ENCODE assay signal across 1 cellular context in genomic region chr2:46748121-46748520, GRCh38.
A peak's percentile ranks its signal among the peaks of the same experiment; 100 is the strongest.
TF ChIP-seq lines count a peak whose summit lies in the region.

No MANE protein-coding gene starts in this region.

TF ChIP-seq in HEK293, 187 proteins besides CTCF, POLR2A, EP300 and RAD21 (continued from another document):
- TF ChIP-seq, protein P1, sequence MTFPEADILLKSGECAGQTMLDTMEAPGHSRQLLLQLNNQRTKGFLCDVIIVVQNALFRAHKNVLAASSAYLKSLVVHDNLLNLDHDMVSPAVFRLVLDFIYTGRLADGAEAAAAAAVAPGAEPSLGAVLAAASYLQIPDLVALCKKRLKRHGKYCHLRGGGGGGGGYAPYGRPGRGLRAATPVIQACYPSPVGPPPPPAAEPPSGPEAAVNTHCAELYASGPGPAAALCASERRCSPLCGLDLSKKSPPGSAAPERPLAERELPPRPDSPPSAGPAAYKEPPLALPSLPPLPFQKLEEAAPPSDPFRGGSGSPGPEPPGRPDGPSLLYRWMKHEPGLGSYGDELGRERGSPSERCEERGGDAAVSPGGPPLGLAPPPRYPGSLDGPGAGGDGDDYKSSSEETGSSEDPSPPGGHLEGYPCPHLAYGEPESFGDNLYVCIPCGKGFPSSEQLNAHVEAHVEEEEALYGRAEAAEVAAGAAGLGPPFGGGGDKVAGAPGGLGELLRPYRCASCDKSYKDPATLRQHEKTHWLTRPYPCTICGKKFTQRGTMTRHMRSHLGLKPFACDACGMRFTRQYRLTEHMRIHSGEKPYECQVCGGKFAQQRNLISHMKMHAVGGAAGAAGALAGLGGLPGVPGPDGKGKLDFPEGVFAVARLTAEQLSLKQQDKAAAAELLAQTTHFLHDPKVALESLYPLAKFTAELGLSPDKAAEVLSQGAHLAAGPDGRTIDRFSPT (tag by site-specific recombination; IDR thresholded peaks at IDR 0.05), result no peak
- TF ChIP-seq OVOL3 (tag by site-specific recombination; IDR thresholded peaks at IDR 0.05) (no peak), ZNF600 (tag by site-specific recombination; IDR thresholded peaks at IDR 0.05) (peak; percentile 24; the same call in 1 of the 2 replicates), ZNF266 (tag by site-specific recombination; IDR thresholded peaks at IDR 0.05; ENCODE audit: low read depth) (no peak)
